In the genomic region with DNA sequence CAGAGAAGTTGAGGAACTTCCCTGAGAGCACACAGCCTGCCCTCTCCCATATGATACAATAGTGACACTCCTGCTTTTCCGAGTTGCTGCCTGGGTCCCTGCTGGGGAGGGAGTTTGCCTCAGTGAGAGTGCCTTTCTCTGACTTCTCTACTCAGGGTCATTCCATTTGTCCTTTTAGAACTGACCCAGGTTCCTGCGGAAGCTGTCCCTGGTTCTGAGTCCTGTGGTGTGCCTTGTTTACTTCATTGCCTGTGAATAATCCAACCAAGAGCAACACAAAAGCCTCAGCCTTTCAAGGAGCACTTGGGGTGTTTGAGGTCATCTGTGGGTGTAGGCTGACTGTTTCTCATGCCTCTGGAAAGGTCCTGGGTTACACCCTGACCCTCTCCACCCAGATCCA, we compare ENCODE assay signal across 3 cellular contexts.
TF ChIP-seq lines count a peak whose summit lies in the region.

No MANE protein-coding gene starts in this region.

TF ChIP-seq in SK-N-SH, 30 proteins besides CTCF, POLR2A, EP300 and RAD21:
- TF ChIP-seq, protein P1, sequence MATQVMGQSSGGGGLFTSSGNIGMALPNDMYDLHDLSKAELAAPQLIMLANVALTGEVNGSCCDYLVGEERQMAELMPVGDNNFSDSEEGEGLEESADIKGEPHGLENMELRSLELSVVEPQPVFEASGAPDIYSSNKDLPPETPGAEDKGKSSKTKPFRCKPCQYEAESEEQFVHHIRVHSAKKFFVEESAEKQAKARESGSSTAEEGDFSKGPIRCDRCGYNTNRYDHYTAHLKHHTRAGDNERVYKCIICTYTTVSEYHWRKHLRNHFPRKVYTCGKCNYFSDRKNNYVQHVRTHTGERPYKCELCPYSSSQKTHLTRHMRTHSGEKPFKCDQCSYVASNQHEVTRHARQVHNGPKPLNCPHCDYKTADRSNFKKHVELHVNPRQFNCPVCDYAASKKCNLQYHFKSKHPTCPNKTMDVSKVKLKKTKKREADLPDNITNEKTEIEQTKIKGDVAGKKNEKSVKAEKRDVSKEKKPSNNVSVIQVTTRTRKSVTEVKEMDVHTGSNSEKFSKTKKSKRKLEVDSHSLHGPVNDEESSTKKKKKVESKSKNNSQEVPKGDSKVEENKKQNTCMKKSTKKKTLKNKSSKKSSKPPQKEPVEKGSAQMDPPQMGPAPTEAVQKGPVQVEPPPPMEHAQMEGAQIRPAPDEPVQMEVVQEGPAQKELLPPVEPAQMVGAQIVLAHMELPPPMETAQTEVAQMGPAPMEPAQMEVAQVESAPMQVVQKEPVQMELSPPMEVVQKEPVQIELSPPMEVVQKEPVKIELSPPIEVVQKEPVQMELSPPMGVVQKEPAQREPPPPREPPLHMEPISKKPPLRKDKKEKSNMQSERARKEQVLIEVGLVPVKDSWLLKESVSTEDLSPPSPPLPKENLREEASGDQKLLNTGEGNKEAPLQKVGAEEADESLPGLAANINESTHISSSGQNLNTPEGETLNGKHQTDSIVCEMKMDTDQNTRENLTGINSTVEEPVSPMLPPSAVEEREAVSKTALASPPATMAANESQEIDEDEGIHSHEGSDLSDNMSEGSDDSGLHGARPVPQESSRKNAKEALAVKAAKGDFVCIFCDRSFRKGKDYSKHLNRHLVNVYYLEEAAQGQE (IDR thresholded peaks at IDR 0.05; ENCODE audit: low read depth, low read length), result peak; percentile 27; the same call in 1 of the 2 replicates
- TF ChIP-seq CHD2 (IDR thresholded peaks at IDR 0.05; ENCODE audit: low read length, partially characterized antibody) (no peak), GATA2 (CRISPR knock-in tag; IDR thresholded peaks at IDR 0.05) (no peak)

TF ChIP-seq in SK-N-SH treated with all-trans-retinoic acid at 6 μM for 48 hours, 23 proteins besides CTCF, POLR2A, EP300 and RAD21:
- TF ChIP-seq, protein P2, sequence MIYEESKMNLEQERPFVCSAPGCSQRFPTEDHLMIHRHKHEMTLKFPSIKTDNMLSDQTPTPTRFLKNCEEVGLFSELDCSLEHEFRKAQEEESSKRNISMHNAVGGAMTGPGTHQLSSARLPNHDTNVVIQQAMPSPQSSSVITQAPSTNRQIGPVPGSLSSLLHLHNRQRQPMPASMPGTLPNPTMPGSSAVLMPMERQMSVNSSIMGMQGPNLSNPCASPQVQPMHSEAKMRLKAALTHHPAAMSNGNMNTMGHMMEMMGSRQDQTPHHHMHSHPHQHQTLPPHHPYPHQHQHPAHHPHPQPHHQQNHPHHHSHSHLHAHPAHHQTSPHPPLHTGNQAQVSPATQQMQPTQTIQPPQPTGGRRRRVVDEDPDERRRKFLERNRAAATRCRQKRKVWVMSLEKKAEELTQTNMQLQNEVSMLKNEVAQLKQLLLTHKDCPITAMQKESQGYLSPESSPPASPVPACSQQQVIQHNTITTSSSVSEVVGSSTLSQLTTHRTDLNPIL (CRISPR knock-in tag; IDR thresholded peaks at IDR 0.05; ENCODE audit: low read depth), result no peak
- TF ChIP-seq CSDC2 (CRISPR knock-in tag; IDR thresholded peaks at IDR 0.05), result no peak
- TF ChIP-seq ISL1 (CRISPR knock-in tag; IDR thresholded peaks at IDR 0.05), result no peak
- no peak for TF ChIP-seq PPARA (CRISPR knock-in tag; IDR thresholded peaks at IDR 0.05; ENCODE audit: borderline replicate concordance)
- TF ChIP-seq, protein P3, sequence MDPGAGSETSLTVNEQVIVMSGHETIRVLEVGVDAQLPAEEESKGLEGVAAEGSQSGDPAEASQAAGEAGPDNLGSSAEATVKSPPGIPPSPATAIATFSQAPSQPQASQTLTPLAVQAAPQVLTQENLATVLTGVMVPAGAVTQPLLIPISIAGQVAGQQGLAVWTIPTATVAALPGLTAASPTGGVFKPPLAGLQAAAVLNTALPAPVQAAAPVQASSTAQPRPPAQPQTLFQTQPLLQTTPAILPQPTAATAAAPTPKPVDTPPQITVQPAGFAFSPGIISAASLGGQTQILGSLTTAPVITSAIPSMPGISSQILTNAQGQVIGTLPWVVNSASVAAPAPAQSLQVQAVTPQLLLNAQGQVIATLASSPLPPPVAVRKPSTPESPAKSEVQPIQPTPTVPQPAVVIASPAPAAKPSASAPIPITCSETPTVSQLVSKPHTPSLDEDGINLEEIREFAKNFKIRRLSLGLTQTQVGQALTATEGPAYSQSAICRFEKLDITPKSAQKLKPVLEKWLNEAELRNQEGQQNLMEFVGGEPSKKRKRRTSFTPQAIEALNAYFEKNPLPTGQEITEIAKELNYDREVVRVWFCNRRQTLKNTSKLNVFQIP (CRISPR knock-in tag; IDR thresholded peaks at IDR 0.05; ENCODE audit: borderline replicate concordance, low read depth), result no peak
- TF ChIP-seq RARB (CRISPR knock-in tag; IDR thresholded peaks at IDR 0.05), result no peak
- no peak for TF ChIP-seq TCF4 (CRISPR knock-in tag; IDR thresholded peaks at IDR 0.05; ENCODE audit: borderline replicate concordance)
- TF ChIP-seq ZFP30 (CRISPR knock-in tag; IDR thresholded peaks at IDR 0.05), result no peak
- TF ChIP-seq, protein P4, sequence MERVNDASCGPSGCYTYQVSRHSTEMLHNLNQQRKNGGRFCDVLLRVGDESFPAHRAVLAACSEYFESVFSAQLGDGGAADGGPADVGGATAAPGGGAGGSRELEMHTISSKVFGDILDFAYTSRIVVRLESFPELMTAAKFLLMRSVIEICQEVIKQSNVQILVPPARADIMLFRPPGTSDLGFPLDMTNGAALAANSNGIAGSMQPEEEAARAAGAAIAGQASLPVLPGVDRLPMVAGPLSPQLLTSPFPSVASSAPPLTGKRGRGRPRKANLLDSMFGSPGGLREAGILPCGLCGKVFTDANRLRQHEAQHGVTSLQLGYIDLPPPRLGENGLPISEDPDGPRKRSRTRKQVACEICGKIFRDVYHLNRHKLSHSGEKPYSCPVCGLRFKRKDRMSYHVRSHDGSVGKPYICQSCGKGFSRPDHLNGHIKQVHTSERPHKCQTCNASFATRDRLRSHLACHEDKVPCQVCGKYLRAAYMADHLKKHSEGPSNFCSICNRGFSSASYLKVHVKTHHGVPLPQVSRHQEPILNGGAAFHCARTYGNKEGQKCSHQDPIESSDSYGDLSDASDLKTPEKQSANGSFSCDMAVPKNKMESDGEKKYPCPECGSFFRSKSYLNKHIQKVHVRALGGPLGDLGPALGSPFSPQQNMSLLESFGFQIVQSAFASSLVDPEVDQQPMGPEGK (CRISPR knock-in tag; IDR thresholded peaks at IDR 0.05; ENCODE audit: borderline replicate concordance), result no peak
- TF ChIP-seq GLIS3 (CRISPR knock-in tag; IDR thresholded peaks at IDR 0.05), result no peak
- TF ChIP-seq ZNF8 (CRISPR knock-in tag; IDR thresholded peaks at IDR 0.05), result no peak
- TF ChIP-seq ARNTL (CRISPR knock-in tag; IDR thresholded peaks at IDR 0.05; ENCODE audit: borderline replicate concordance, low read depth), result no peak
- no peak for TF ChIP-seq ESRRG (CRISPR knock-in tag; IDR thresholded peaks at IDR 0.05)

TF ChIP-seq in HepG2, 621 proteins besides CTCF, POLR2A, EP300 and RAD21:
- TF ChIP-seq ZMYM3 (CRISPR knock-in tag; IDR thresholded peaks at IDR 0.05) (peak; percentile 40; the same call in 1 of the 2 replicates), ZNF230 (CRISPR knock-in tag; IDR thresholded peaks at IDR 0.05) (no peak), FOXA3 (CRISPR knock-in tag; IDR thresholded peaks at IDR 0.05) (0 out of 2 replicates have a peak, but pooled peaks have one; percentile 12), ZNF768 (CRISPR knock-in tag; IDR thresholded peaks at IDR 0.05) (peak; percentile 70; the same call in 1 of the 2 replicates), TAF15 (IDR thresholded peaks at IDR 0.05; ENCODE audit: low read depth, low read length, poor library complexity, severe bottlenecking) (no peak)
- TF ChIP-seq, protein P1 (IDR thresholded peaks at IDR 0.05; ENCODE audit: borderline replicate concordance in 1 of 2, low read depth in 1 of 2, low read length in 2 of 2), result peak in 1 of 2 experiments; percentile 62; a peak in 1 of 4 replicates
